Comparison of ENCODE assay signal across 1 cellular context in genomic region chr6:116866281-116866871, GRCh38.
TF ChIP-seq lines count a peak whose summit lies in the region.

No MANE protein-coding gene starts in this region.

TF ChIP-seq in GM12878, 131 proteins besides CTCF, POLR2A, EP300 and RAD21 (continued from another document):
- TF ChIP-seq USF2 (IDR thresholded peaks at IDR 0.05; ENCODE audit: borderline replicate concordance, low read depth, low read length) = no peak
- TF ChIP-seq MEF2B (IDR thresholded peaks at IDR 0.05; ENCODE audit: partially characterized antibody, poor library complexity, severe bottlenecking) = peak; percentile 36
